In the genomic region with DNA sequence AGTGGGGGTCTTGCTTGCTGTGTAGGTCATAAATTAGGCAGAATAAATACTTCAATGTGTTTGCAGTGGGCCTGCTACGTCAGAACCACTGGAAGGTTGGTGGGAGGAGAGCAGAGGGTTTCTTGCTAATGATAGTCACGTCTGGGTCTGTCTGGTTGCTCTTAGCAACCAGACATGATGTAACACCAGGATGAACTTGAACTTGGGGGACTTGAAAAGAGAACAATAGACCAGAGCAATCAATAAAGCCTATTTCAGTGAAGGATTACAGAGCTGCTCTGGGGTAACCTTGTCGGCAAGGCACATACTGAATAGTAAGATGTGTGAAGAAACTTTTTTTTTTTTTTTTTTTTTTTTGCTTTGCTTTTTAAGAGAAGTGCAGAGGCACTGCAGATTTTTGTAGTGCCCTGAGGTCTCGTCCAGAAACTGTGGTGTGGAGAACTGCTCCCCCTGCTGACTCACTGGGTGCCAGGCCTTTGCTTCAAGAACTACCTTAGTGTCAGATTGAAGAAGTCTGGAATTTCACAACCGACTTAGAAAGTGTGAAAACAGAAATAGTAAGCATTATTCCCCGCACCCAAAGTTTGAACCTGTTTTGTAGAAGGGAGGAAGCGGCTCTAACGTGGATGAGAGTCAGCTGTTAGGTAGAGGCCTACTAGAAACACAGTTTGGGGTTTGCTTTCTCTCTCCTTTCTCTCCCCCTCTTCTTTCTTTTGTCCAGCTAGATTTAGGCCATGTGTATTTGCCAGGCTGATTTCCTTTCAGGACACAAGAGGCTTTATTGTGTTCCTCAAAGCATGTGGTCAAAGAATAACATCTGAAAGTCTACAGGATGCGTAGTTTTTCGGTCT, we compare ENCODE assay signal across 8 cellular contexts.
DNase-seq lines count a peak whose midpoint lies in the region; ATAC-seq and TF ChIP-seq lines count a peak whose summit lies in the region.

No MANE protein-coding gene starts in this region.

- TF ChIP-seq CTCF in choroid plexus epithelial cell (conservative IDR thresholded peaks at IDR 0.05; ENCODE audit: low read depth, low read length): peak; percentile 97

- DNase-seq in A172 (ENCODE audit: low spot score) (peak; percentile 76), NCI-H460 (ENCODE audit: extremely low read depth, low read depth) (peak; percentile 76), choroid plexus epithelial cell (ENCODE audit: low read depth) (peak; percentile 98), left kidney (ENCODE audit: low read depth, low spot score) (peak; percentile 95)
- DNase-seq in activated CD4-positive, CD25-positive, alpha-beta regulatory T cell treated with anti-CD3 and anti-CD28 coated beads, Interleukin-2, amount 50 U/mL, for 72 hours: peak; percentile 34
- peak; percentile 71 to 72 for DNase-seq in stimulated activated CD4-positive, alpha-beta T cell treated with anti-CD3 and anti-CD28 coated beads, Interleukin-2, amount 100 ng/mL, for 24 hours

- H3K4me3 ChIP-seq in choroid plexus epithelial cell (ENCODE audit: low read depth, low read length): no peak overlapping the region

- ATAC-seq in GM18858 (IDR thresholded peaks at IDR 0.05; ENCODE audit: unreplicated experiment): peak; percentile 75
- peak; percentile 80 for ATAC-seq in HG03280 (IDR thresholded peaks at IDR 0.05; ENCODE audit: unreplicated experiment)

Comparison
In these comparisons a context has a peak if more than half of its experiments do, and no peak if none do; other contexts are left out.
1. DNase-seq: peak in every context shown above with its lines; median percentile 98 in choroid plexus epithelial cell; 95 in left kidney; 76 in A172; 76 in NCI-H460; 72 in stimulated activated CD4-positive, alpha-beta T cell treated with anti-CD3 and anti-CD28 coated beads, Interleukin-2, amount 100 ng/mL, for 24 hours; 34 in activated CD4-positive, CD25-positive, alpha-beta regulatory T cell treated with anti-CD3 and anti-CD28 coated beads, Interleukin-2, amount 50 U/mL, for 72 hours.